9 cellular contexts compared by ENCODE assay signal in genomic region chr1:63892632-63893395, GRCh38.
DNase-seq lines count a peak whose midpoint lies in the region; ATAC-seq, FAIRE-seq and TF ChIP-seq lines count a peak whose summit lies in the region.
"Had no signal": no experiment of that assay in that cellular context is flagged by ENCODE, and none has a peak within 500 bp of the region (broad histone marks: within the 10 kb centered on the region; RNA-seq: fewer than 3 reads in every experiment).

No MANE protein-coding gene starts in this region.

- TF ChIP-seq EP300 in GM12878 (IDR thresholded peaks at IDR 0.05; ENCODE audit: borderline replicate concordance in 1 of 2, control insufficient read depth in 1 of 2, low read depth in 2 of 2, low read length in 2 of 2): peak in 1 of 2 experiments; percentile 52; a peak in 1 of 4 replicates
- no peak for TF ChIP-seq EP300 in HepG2 (IDR thresholded peaks at IDR 0.05; ENCODE audit: low read depth in 2 of 2, low read length in 2 of 2)
- no peak for TF ChIP-seq EP300 in HepG2 (CRISPR knock-in tag; IDR thresholded peaks at IDR 0.05; ENCODE audit: borderline replicate concordance)

- TF ChIP-seq POLR2A in GM12878 (IDR thresholded peaks at IDR 0.05; ENCODE audit: low read depth, low read length) (no peak), HepG2 (IDR thresholded peaks at IDR 0.05; ENCODE audit: insufficient read depth in 1 of 2, low read depth in 2 of 2, low read length in 2 of 2) (no peak)

- H3K4me2 ChIP-seq in GM12878 (ENCODE audit: control insufficient read depth, insufficient read depth) (peak overlapping the region; percentile 72), HepG2 (ENCODE audit: low read depth, low read length) (no peak overlapping the region)

- SMC1A ChIA-PET in GM12878 (lab: Charles Lee; ENCODE audit: uncharacterized antibody, unreplicated experiment): interaction anchor here (0.9 to 2.6 kb wide), 10 partner anchors 10 to 244 kb away, joined by 3 to 11 read pairs (median 4); no protein-coding TSS in a partner anchor

- peaks cover 22% of the 10 kb centered on the region for H3K4me1 Mint-ChIP-seq in mesothelial cell of epicardium

- 8% methylated on average over 8 of the region's 8 CpGs for WGBS in GM12878 (ENCODE audit: insufficient coverage, insufficient replicate concordance, low lambda C conversion rate, missing lambda C conversion rate)
- WGBS in HepG2 (ENCODE audit: low lambda C conversion rate): 53% methylated on average over 8 of the region's 8 CpGs

- H3K36me3 Mint-ChIP-seq in mesothelial cell of epicardium: peaks cover 18% of the 10 kb centered on the region

- H3K9me3 ChIP-seq in GM12878 (replicated peaks; ENCODE audit: control insufficient read depth, insufficient read depth, low read length): no peaks in the 10 kb centered on the region
- no peaks in the 10 kb centered on the region for H3K9me3 ChIP-seq in HepG2 (ENCODE audit: low read length)

- in situ Hi-C loops in GM12878 (cut with MboI) (no loop called here), HepG2 (cut with HindIII; ENCODE audit: extremely low pct_ligation_motif_present, low pct_unique_long_range_greater_than_20kb) (no loop called here)

- no peaks in the 10 kb centered on the region for H3K36me3 ChIP-seq in GM12878 (ENCODE audit: control insufficient read depth in 2 of 2, insufficient read depth in 2 of 2, low read length in 1 of 2)
- H3K36me3 ChIP-seq in HepG2 (replicated peaks in 1 of 2; ENCODE audit: control insufficient read depth in 1 of 2, insufficient read depth in 2 of 2, low read length in 2 of 2): no peaks in the 10 kb centered on the region

- H3K4me3 Mint-ChIP-seq in mesothelial cell of epicardium: no peak overlapping the region

- no peak overlapping the region for H3K4me3 ChIP-seq in GM12878
- no peak overlapping the region for H3K4me3 ChIP-seq in HepG2 (replicated peaks in 1 of 3; ENCODE audit: insufficient read depth in 1 of 3, low read depth in 2 of 3, low read length in 3 of 3)

- ATAC-seq in GM12878 (peak; percentile 98), HepG2 (no peak)

- no peaks in the 10 kb centered on the region for H4K20me1 ChIP-seq in GM12878 (ENCODE audit: control insufficient read depth, insufficient read depth)
- H4K20me1 ChIP-seq in HepG2 (ENCODE audit: insufficient read depth, low read length): no peaks in the 10 kb centered on the region

- H3K27ac Mint-ChIP-seq in mesothelial cell of epicardium: peak overlapping the region; percentile 26

- H3K27me3 ChIP-seq in GM12878 (replicated peaks in 1 of 2; ENCODE audit: control insufficient read depth in 2 of 2, insufficient read depth in 2 of 2, low read length in 1 of 2) (no peaks in the 10 kb centered on the region), HepG2 (ENCODE audit: control insufficient read depth in 1 of 2, insufficient read depth in 2 of 2, low read length in 2 of 2) (no peaks in the 10 kb centered on the region)

- H3K27me3 Mint-ChIP-seq in mesothelial cell of epicardium (ENCODE audit: low read depth): no peaks in the 10 kb centered on the region

- BruUV-seq in GM12878 (replicated peaks; lab: Mats Ljungman, UMichigan) (no TSS peak), HepG2 (replicated peaks; lab: Mats Ljungman, UMichigan) (no TSS peak)

- FAIRE-seq in GM12878 (lab: Jason Lieb, UNC) (peak; percentile 94), HepG2 (lab: Jason Lieb, UNC) (no peak)
- FAIRE-seq: A204.1 had no signal

- H3K9ac ChIP-seq in GM12878 (ENCODE audit: control insufficient read depth, insufficient read depth, low read length) (no peak overlapping the region), HepG2 (ENCODE audit: insufficient read depth, low read depth, low read length) (no peak overlapping the region)

- intact Hi-C loops in GM12878 (cut with micrococcal nuclease; ENCODE audit: unreplicated experiment) (no loop called here), HepG2 (cut with micrococcal nuclease; ENCODE audit: unreplicated experiment) (no loop called here)

- RAD21 ChIA-PET in GM12878 (lab: Charles Lee; ENCODE audit: unreplicated experiment): interaction anchor here (0.8 to 1.9 kb wide), 5 partner anchors 21 to 221 kb away, joined by 3 to 6 read pairs (median 3); no protein-coding TSS in a partner anchor

- H2AFZ ChIP-seq in GM12878 (ENCODE audit: control insufficient read depth, low read depth, low read length): peak overlapping the region; percentile 4; the same call in 1 of the 2 replicates
- no peak overlapping the region for H2AFZ ChIP-seq in HepG2 (ENCODE audit: low read length)

- DNase-seq in NCI-H1417 (lab: John Stamatoyannopoulos, UW): peak in 2 of 3 experiments; percentile 46 to 80
- DNase-seq in NCI-H1417 treated with DMSO at 0.1 percent for 48 hours (lab: John Stamatoyannopoulos, UW): no peak
- peak; percentile 98 for DNase-seq in H4 (ENCODE audit: low spot score)
- DNase-seq in NCI-H1092 (lab: John Stamatoyannopoulos, UW): peak; percentile 41
- DNase-seq in GM12878 (ENCODE audit: low read depth, low spot score): peak; percentile 80
- no peak for DNase-seq in mesothelial cell of epicardium (ENCODE audit: low spot score in 2 of 2, unreplicated experiment in 2 of 2)
- DNase-seq in MV-4-11 (lab: John Stamatoyannopoulos, UW): no peak
- no peak for DNase-seq in HepG2 (ENCODE audit: low spot score)

- H3K79me2 ChIP-seq in GM12878 (ENCODE audit: control insufficient read depth, insufficient read depth, low read length) (no peaks in the 10 kb centered on the region), HepG2 (ENCODE audit: insufficient read depth, low read length) (no peaks in the 10 kb centered on the region)

- peaks cover 18% of the 10 kb centered on the region for H3K4me1 ChIP-seq in GM12878 (ENCODE audit: control insufficient read depth, insufficient read depth, low read length)
- no peaks in the 10 kb centered on the region for H3K4me1 ChIP-seq in HepG2 (ENCODE audit: insufficient read depth, low read length)

- H3K9me3 Mint-ChIP-seq in mesothelial cell of epicardium: peaks cover 10% of the 10 kb centered on the region

- TF ChIP-seq CTCF in GM12878 (IDR thresholded peaks at IDR 0.05 in 2 of 3, conservative IDR thresholded peaks at IDR 0.05 in 1 of 3; ENCODE audit: control insufficient read depth in 2 of 3, extremely low read depth in 1 of 3, insufficient read depth in 1 of 3, low read depth in 3 of 3, low read length in 3 of 3) (no peak), mesothelial cell of epicardium (IDR thresholded peaks at IDR 0.05; ENCODE audit: unreplicated experiment) (no peak), HepG2 (CRISPR knock-in tag; IDR thresholded peaks at IDR 0.05) (no peak)

- POLR2A ChIA-PET in GM12878 (lab: Charles Lee): interaction anchor here (0.6 to 1.1 kb wide), 2 partner anchors 79 to 755 kb away, joined by 3 to 4 read pairs; no protein-coding TSS in a partner anchor
- POLR2A ChIA-PET in HepG2 (lab: Yijun Ruan, JAX): no interaction called here

- CTCF ChIA-PET in GM12878 (lab: Yijun Ruan, JAX) (interaction anchor here (0.7 to 1.5 kb wide), 8 partner anchors 9 to 244 kb away, joined by 3 to 5 read pairs (median 4); no protein-coding TSS in a partner anchor), HepG2 (lab: Yijun Ruan, JAX; ENCODE audit: low intra/inter-chr PET ratio, low total read pairs) (no interaction called here)

- TF ChIP-seq RAD21 in GM12878 (IDR thresholded peaks at IDR 0.05; ENCODE audit: insufficient read depth, low read depth, low read length) (no peak), HepG2 (CRISPR knock-in tag; IDR thresholded peaks at IDR 0.05) (no peak)

- no peak overlapping the region for H3K27ac ChIP-seq in GM12878 (ENCODE audit: control insufficient read depth, insufficient read depth)
- no peak overlapping the region for H3K27ac ChIP-seq in HepG2 (ENCODE audit: extremely low read length, insufficient read depth, low read length)

TF ChIP-seq in GM12878, 131 proteins besides CTCF, POLR2A, EP300 and RAD21 (continues in another document):
- no peak for TF ChIP-seq ZBTB33 (IDR thresholded peaks at IDR 0.05)
- no peak for TF ChIP-seq SREBF2 (IDR thresholded peaks at IDR 0.05; ENCODE audit: low read length)
- TF ChIP-seq CHD4 (IDR thresholded peaks at IDR 0.05): no peak
- TF ChIP-seq DPF2 (IDR thresholded peaks at IDR 0.05): no peak
- TF ChIP-seq ZNF217 (IDR thresholded peaks at IDR 0.05): no peak
- TF ChIP-seq RBBP5 (conservative IDR thresholded peaks at IDR 0.05): no peak

TF ChIP-seq in HepG2, 621 proteins besides CTCF, POLR2A, EP300 and RAD21 (continues in another document):
- TF ChIP-seq MZF1 (CRISPR knock-in tag; IDR thresholded peaks at IDR 0.05; ENCODE audit: borderline replicate concordance) (no peak), ZNF556 (CRISPR knock-in tag; IDR thresholded peaks at IDR 0.05; ENCODE audit: borderline replicate concordance) (no peak), ZUFSP (CRISPR knock-in tag; IDR thresholded peaks at IDR 0.05; ENCODE audit: borderline replicate concordance) (no peak), ELK4 (CRISPR knock-in tag; IDR thresholded peaks at IDR 0.05; ENCODE audit: borderline replicate concordance) (no peak), MAFG (CRISPR knock-in tag; IDR thresholded peaks at IDR 0.05) (no peak), FOXK2 (IDR thresholded peaks at IDR 0.05) (no peak), ZNF274 (CRISPR knock-in tag; IDR thresholded peaks at IDR 0.05) (no peak)

Comparison
In these comparisons a context has a peak if more than half of its experiments do, and no peak if none do; other contexts are left out.
1. DNase-seq: peak in NCI-H1417 (2 of 3), H4 (single experiment), NCI-H1092 (single experiment) and GM12878 (single experiment); none in NCI-H1417 treated with DMSO at 0.1 percent for 48 hours (single experiment), mesothelial cell of epicardium (0 of 2), MV-4-11 (single experiment) and HepG2 (single experiment).